ENCODE assay signal across 8 cellular contexts in genomic region chr12:2691340-2692111, GRCh38.
A peak's percentile ranks its signal among the peaks of the same experiment; 100 is the strongest.
DNase-seq lines count a peak whose midpoint lies in the region; ATAC-seq and TF ChIP-seq lines count a peak whose summit lies in the region.

No MANE protein-coding gene starts in this region.

- peak overlapping the region; percentile 97 for H3K18ac ChIP-seq in neuronal stem cell (ENCODE audit: low read length)

- H3K79me1 ChIP-seq in neuronal stem cell (ENCODE audit: low read depth, low read length), result no peaks in the 10 kb centered on the region

- H3K4ac ChIP-seq in neuronal stem cell (ENCODE audit: low read length), result no peak overlapping the region

- WGBS in neuronal stem cell (ENCODE audit: extremely low coverage in 2 of 2, insufficient read length in 2 of 2, insufficient replicate concordance in 1 of 2), 2 donors, result no CpG with 5 or more reads among the region's 63 CpGs

- no peak for TF ChIP-seq CTCF in WTC11 (IDR thresholded peaks at IDR 0.05)

- H3K23ac ChIP-seq in neuronal stem cell (ENCODE audit: low read depth, low read length, poor library complexity), result peak overlapping the region; percentile 27

- H3K36me3 ChIP-seq in effector memory CD4-positive, alpha-beta T cell (ENCODE audit: control insufficient read depth, insufficient read depth, low read length), result no peaks in the 10 kb centered on the region
- no peaks in the 10 kb centered on the region for H3K36me3 ChIP-seq in neuronal stem cell (replicated peaks in 1 of 2; ENCODE audit: control insufficient read depth in 2 of 2, insufficient read depth in 2 of 2, low read length in 2 of 2)

- H3K27ac Mint-ChIP-seq in WTC11, result no peak overlapping the region

- H2BK15ac ChIP-seq in neuronal stem cell (ENCODE audit: low read length), result no peak overlapping the region

- CTCF ChIA-PET in WTC11 (lab: Charles Lee), result interaction anchor here (0.6 to 4.3 kb wide), 40 partner anchors 9 to 350 kb away, joined by 3 to 37 read pairs (median 4); partner anchors contain the start of genes FOXM1 and RHNO1

- no peak overlapping the region for H2BK12ac ChIP-seq in neuronal stem cell (ENCODE audit: low read length)

- peak overlapping the region; percentile 19 for H2BK120ac ChIP-seq in neuronal stem cell (ENCODE audit: low read depth, low read length)

- DNase-seq in AML-193 (lab: John Stamatoyannopoulos, UW) (peak; percentile 26 to 54), WTC11 (ENCODE audit: low spot score) (peak; percentile 50), neuronal stem cell (ENCODE audit: low spot score) (peak; percentile 30), foreskin melanocyte (no peak), cerebellar cortex (ENCODE audit: low spot score) (no peak)
- no peak for DNase-seq in effector memory CD4-positive, alpha-beta T cell

- H3K9me3 ChIP-seq in effector memory CD4-positive, alpha-beta T cell (ENCODE audit: control insufficient read depth, low read length), result no peaks in the 10 kb centered on the region
- H3K9me3 ChIP-seq in neuronal stem cell (replicated peaks in 1 of 2; ENCODE audit: control insufficient read depth in 2 of 2, insufficient read depth in 1 of 2, low read depth in 1 of 2, low read length in 2 of 2), result peaks cover 2 to 5% of the 10 kb centered on the region in 2 donors

- H3K36me3 Mint-ChIP-seq in WTC11, result no peaks in the 10 kb centered on the region

- peak overlapping the region; percentile 74 for H3K4me3 Mint-ChIP-seq in WTC11

- peak overlapping the region; percentile 53 for H3K27ac ChIP-seq in effector memory CD4-positive, alpha-beta T cell (ENCODE audit: insufficient read depth, low read length, poor library complexity, severe bottlenecking)
- no peak overlapping the region for H3K27ac ChIP-seq in neuronal stem cell (replicated peaks; ENCODE audit: low read length)

- H2BK5ac ChIP-seq in neuronal stem cell (ENCODE audit: low read length), result peak overlapping the region; percentile 16

- H2AK5ac ChIP-seq in neuronal stem cell (ENCODE audit: low read depth, low read length), result no peak overlapping the region

- no peak overlapping the region for H4K91ac ChIP-seq in neuronal stem cell (ENCODE audit: low read depth, low read length, poor library complexity)

- H3K9ac ChIP-seq in neuronal stem cell (ENCODE audit: low read depth, low read length, poor library complexity), result peak overlapping the region; percentile 82

- peaks cover 7% of the 10 kb centered on the region for H3K4me1 ChIP-seq in effector memory CD4-positive, alpha-beta T cell (ENCODE audit: control insufficient read depth, insufficient read depth, low read length, poor library complexity, severe bottlenecking)
- H3K4me1 ChIP-seq in neuronal stem cell (ENCODE audit: control insufficient read depth in 2 of 2, insufficient read depth in 1 of 2, low read depth in 1 of 2, low read length in 2 of 2), result peaks cover 0 to 9% of the 10 kb centered on the region in 2 donors

- H4K8ac ChIP-seq in neuronal stem cell (ENCODE audit: low read depth, low read length), result peak overlapping the region; percentile 26

- peak overlapping the region; percentile 92 for H3K4me2 ChIP-seq in neuronal stem cell (ENCODE audit: insufficient read depth, low read length, poor library complexity, severe bottlenecking)

- peak overlapping the region; percentile 78 for H2AFZ ChIP-seq in neuronal stem cell (ENCODE audit: low read length)

- ATAC-seq in GM19043 (IDR thresholded peaks at IDR 0.05; ENCODE audit: low read depth, unreplicated experiment) (peak; percentile 92), HG03521 (IDR thresholded peaks at IDR 0.05; ENCODE audit: unreplicated experiment) (peak; percentile 58), WTC11 (peak; percentile 67)

- H3K4me3 ChIP-seq in effector memory CD4-positive, alpha-beta T cell (ENCODE audit: insufficient read depth, low read depth, low read length, poor library complexity, severe bottlenecking), result peak overlapping the region; percentile 81
- peak overlapping the region; percentile 15 to 89 for H3K4me3 ChIP-seq in neuronal stem cell (ENCODE audit: low read length in 2 of 2)

- H3K14ac ChIP-seq in neuronal stem cell (ENCODE audit: low read length), result peak overlapping the region; percentile 77

- POLR2A ChIA-PET in WTC11 (lab: Charles Lee), result interaction anchor here (0.6 kb wide), 1 partner anchor 103 kb away, joined by 4 read pairs; the partner anchor contains the start of gene FKBP4

- H3K27me3 Mint-ChIP-seq in WTC11 (ENCODE audit: low read depth), result peaks cover 29% of the 10 kb centered on the region

- H3K9me3 Mint-ChIP-seq in WTC11, result 0 out of 2 replicates have a peak, but pooled peaks cover 3% of the 10 kb centered on the region

- peaks cover 27% of the 10 kb centered on the region for H3K4me1 Mint-ChIP-seq in WTC11

- no peaks in the 10 kb centered on the region for H3K27me3 ChIP-seq in effector memory CD4-positive, alpha-beta T cell (replicated peaks; ENCODE audit: control insufficient read depth, insufficient read depth, low read length, poor library complexity, severe bottlenecking)
- H3K27me3 ChIP-seq in neuronal stem cell (ENCODE audit: control insufficient read depth in 3 of 3, insufficient read depth in 3 of 3, low read depth in 1 of 3, low read length in 3 of 3), result peaks cover 0 to 76% (median 9%) of the 10 kb centered on the region in 3 experiments

TF ChIP-seq in WTC11, 78 proteins besides CTCF, POLR2A, EP300 and RAD21 (continues in another document):
- TF ChIP-seq NR3C1 (CRISPR knock-in tag; conservative IDR thresholded peaks at IDR 0.05; ENCODE audit: low read depth) (no peak), ESRRA (CRISPR knock-in tag; IDR thresholded peaks at IDR 0.05; ENCODE audit: borderline replicate concordance) (no peak), ATF3 (CRISPR knock-in tag; conservative IDR thresholded peaks at IDR 0.05) (no peak), JAZF1 (CRISPR knock-in tag; IDR thresholded peaks at IDR 0.05) (no peak), EMX1 (CRISPR knock-in tag; IDR thresholded peaks at IDR 0.05) (no peak), ZNF423 (CRISPR knock-in tag; IDR thresholded peaks at IDR 0.05) (peak; percentile 43; the same call in 1 of the 2 replicates), FOXP1 (CRISPR knock-in tag; IDR thresholded peaks at IDR 0.05; ENCODE audit: borderline replicate concordance) (peak; percentile 31; the same call in 1 of the 2 replicates), HMGA2 (CRISPR knock-in tag; IDR thresholded peaks at IDR 0.05) (no peak), PRRX2 (CRISPR knock-in tag; IDR thresholded peaks at IDR 0.05) (no peak), TEAD4 (CRISPR knock-in tag; IDR thresholded peaks at IDR 0.05) (no peak), PRDM15 (CRISPR knock-in tag; IDR thresholded peaks at IDR 0.05) (no peak), NFATC4 (CRISPR knock-in tag; IDR thresholded peaks at IDR 0.05) (no peak), FOXK1 (CRISPR knock-in tag; IDR thresholded peaks at IDR 0.05) (no peak), FOXJ3 (CRISPR knock-in tag; IDR thresholded peaks at IDR 0.05; ENCODE audit: borderline replicate concordance) (no peak), GRHL2 (CRISPR knock-in tag; IDR thresholded peaks at IDR 0.05; ENCODE audit: insufficient replicate concordance, severe bottlenecking) (no peak), GABPB1 (CRISPR knock-in tag; IDR thresholded peaks at IDR 0.05) (no peak), NR2C2 (CRISPR knock-in tag; IDR thresholded peaks at IDR 0.05) (no peak), HMGXB4 (CRISPR knock-in tag; IDR thresholded peaks at IDR 0.05) (no peak), GTF2I (CRISPR knock-in tag; conservative IDR thresholded peaks at IDR 0.05) (no peak)

Comparison
In these comparisons a context has a peak if more than half of its experiments do, and no peak if none do; other contexts are left out.
1. DNase-seq: peak in AML-193 (2 of 2), WTC11 (single experiment) and neuronal stem cell (single experiment); none in effector memory CD4-positive, alpha-beta T cell (0 of 3), foreskin melanocyte (single experiment) and cerebellar cortex (single experiment).
2. Peak in every context shown above with its lines, with median percentiles within 50 percentile points of each other: ATAC-seq.